31 cellular contexts compared by ENCODE assay signal in the genomic region with DNA sequence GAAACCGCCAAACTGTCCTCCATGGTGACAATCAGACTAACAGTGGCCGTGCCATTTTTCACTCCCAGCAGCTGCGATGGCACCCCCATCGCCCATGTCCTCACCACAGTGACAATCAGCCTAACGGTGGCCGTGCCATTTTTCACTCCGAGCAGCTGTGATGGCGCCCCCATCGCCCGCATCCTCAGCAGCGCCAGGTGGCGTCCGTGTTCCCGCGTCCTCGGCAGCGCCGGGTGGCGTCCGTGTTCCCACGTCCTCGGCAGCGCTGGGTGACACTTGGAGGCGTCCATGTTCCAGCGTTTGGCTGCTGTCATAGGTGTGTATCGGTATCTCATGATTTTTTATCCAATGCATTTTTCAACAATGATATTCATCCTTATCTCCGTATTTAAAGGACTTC.
"Had no signal": no experiment of that assay in that cellular context is flagged by ENCODE, and none has a peak within 500 bp of the region (broad histone marks: within the 10 kb centered on the region; RNA-seq: fewer than 3 reads in every experiment).

No MANE protein-coding gene starts in this region.

- H3K4me3 Mint-ChIP-seq: activated CD4-positive, alpha-beta memory T cell treated with anti-CD3 and anti-CD28 coated beads for 36 hours; activated naive CD8-positive, alpha-beta T cell treated with anti-CD3 and anti-CD28 coated beads for 36 hours; activated T-cell treated with anti-CD3 and anti-CD28 coated beads, Interleukin-2, amount 50 U/mL, for 72 hours; activated T-helper 17 cell treated with anti-CD3 and anti-CD28 coated beads, Interleukin-2, amount 50 U/mL, for 72 hours; T-helper 1 cell treated with Interleukin-12 subunit alpha and Interleukin-12 subunit beta and Interleukin-4 antibody, amounts not matched to agents 30 μg/mL and 1 μg/mL, for 36 hours; T-helper 2 cell treated with Interferon-gamma antibody and Interleukin-4, amounts not matched to agents 5 μg/mL and 100 μg/mL, for 36 hours had no signal

- H3K9me3 Mint-ChIP-seq: activated CD4-positive, alpha-beta memory T cell treated with anti-CD3 and anti-CD28 coated beads for 36 hours; activated T-helper 17 cell treated with anti-CD3 and anti-CD28 coated beads, Interleukin-2, amount 50 U/mL, for 72 hours had no signal

- H3K27ac Mint-ChIP-seq: activated CD4-positive, alpha-beta memory T cell treated with anti-CD3 and anti-CD28 coated beads for 36 hours; activated naive CD8-positive, alpha-beta T cell treated with anti-CD3 and anti-CD28 coated beads for 36 hours; activated T-cell treated with anti-CD3 and anti-CD28 coated beads, Interleukin-2, amount 50 U/mL, for 72 hours; activated T-helper 17 cell treated with anti-CD3 and anti-CD28 coated beads, Interleukin-2, amount 50 U/mL, for 72 hours; T-helper 1 cell treated with Interleukin-12 subunit alpha and Interleukin-12 subunit beta and Interleukin-4 antibody, amounts not matched to agents 30 μg/mL and 1 μg/mL, for 36 hours; T-helper 2 cell treated with Interferon-gamma antibody and Interleukin-4, amounts not matched to agents 5 μg/mL and 100 μg/mL, for 36 hours had no signal

- H3K36me3 Mint-ChIP-seq: activated CD4-positive, alpha-beta memory T cell treated with anti-CD3 and anti-CD28 coated beads for 36 hours; activated naive CD8-positive, alpha-beta T cell treated with anti-CD3 and anti-CD28 coated beads for 36 hours had no signal

- DNase-seq: activated CD4-positive, alpha-beta memory T cell treated with anti-CD3 and anti-CD28 coated beads for 36 hours; activated CD4-positive, alpha-beta T cell treated with anti-CD3 and anti-CD28 coated beads for 4 hours; activated CD4-positive, alpha-beta T cell treated with anti-CD3 and anti-CD28 coated beads, Interleukin-2, amount 50 U/mL, for 1 hour; activated effector memory CD4-positive, alpha-beta T cell treated with anti-CD3 and anti-CD28 coated beads, Interleukin-2, amount 50 U/mL, for 16 hours; activated naive CD4-positive, alpha-beta T cell; activated naive CD4-positive, alpha-beta T cell treated with anti-CD3 and anti-CD28 coated beads, Interleukin-2, amount 50 U/mL, for 16 hours; activated naive CD8-positive, alpha-beta T cell treated with anti-CD3 and anti-CD28 coated beads for 36 hours; activated T-cell treated with anti-CD3 and anti-CD28 coated beads, Interleukin-2, amount 50 U/mL, for 1 hour; activated T-cell treated with anti-CD3 and anti-CD28 coated beads, Interleukin-2, amount 50 U/mL, for 72 hours; amniotic stem cell; aorta; brain microvascular endothelial cell; NCI-H1092 treated with DMSO at 0.1 percent for 48 hours; NCI-H1417; NCI-H146; NCI-H187; NCI-H2029 treated with DMSO at 0.1 percent for 48 hours; NCI-H2107; NCI-H2171; NCI-H524; NCI-H69; NCI-H82; PC-3; Peyer's patch; RPMI8226; SHP77 treated with DMSO at 0.1 percent for 48 hours; SK-N-SH had no signal

- H3K4me1 Mint-ChIP-seq: activated naive CD8-positive, alpha-beta T cell treated with anti-CD3 and anti-CD28 coated beads for 36 hours; activated T-helper 17 cell treated with anti-CD3 and anti-CD28 coated beads, Interleukin-2, amount 50 U/mL, for 72 hours had no signal

- ATAC-seq: activated CD4-positive, CD25-positive, alpha-beta regulatory T cell treated with anti-CD3 and anti-CD28 coated beads, Interleukin-2, amount 50 U/mL, for 24 hours; activated T-cell treated with anti-CD3 and anti-CD28 coated beads, Interleukin-2, amount 50 U/mL, for 72 hours; activated T-helper 17 cell treated with anti-CD3 and anti-CD28 coated beads, Interleukin-2, amount 50 U/mL, for 72 hours; PC-3 had no signal
